In the genomic region with DNA sequence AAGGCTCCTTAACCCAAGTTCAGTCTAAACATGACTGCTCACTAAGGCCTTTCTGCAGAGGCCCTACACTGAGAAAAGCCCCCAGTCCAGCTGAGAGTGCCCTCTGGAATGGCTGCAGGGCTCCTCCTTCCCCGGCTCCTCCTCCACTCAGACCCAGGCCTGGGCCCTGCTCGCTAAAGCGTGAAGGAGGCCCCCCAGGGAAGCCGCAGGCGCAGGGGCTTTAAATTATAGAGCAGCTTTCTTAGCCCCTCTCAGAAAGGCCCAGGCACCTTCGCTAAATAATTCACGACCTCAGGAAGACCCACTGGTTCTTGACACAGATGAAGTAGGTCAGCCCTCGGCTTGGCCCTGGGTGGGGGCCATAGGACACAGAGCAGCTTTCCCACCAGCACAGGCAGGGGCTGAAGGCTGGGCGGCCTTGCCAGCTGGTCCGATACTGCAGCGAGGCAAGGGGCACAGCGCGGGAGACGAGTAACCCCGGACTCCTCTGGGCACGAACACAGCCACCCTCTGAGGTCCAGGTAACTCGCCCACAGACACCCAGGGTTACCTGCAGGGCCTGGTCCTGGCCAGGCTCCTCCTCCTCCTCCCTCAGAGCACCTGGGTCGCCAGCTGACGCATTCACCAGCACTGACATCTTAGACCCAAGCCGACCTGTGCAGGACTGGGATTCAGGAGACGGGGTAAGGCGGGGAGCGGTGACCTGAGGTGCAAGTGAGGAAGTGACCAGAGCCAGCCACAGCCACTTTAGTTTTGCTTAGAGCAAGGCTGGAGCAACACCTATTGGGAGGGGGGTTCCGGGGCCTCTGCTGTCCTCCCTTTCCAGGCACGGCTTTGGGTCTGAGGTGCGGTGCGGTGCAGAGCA, we compare ENCODE assay signal across 16 cellular contexts. TPM values are rescaled to one million over a fixed set of nuclear protein-coding genes. Genes with fewer than 3 reads are reported as not detected.
DNase-seq lines count a peak whose midpoint lies in the region; ATAC-seq, FAIRE-seq and TF ChIP-seq lines count a peak whose summit lies in the region.
"Had no signal": no experiment of that assay in that cellular context is flagged by ENCODE, and none has a peak within 500 bp of the region (broad histone marks: within the 10 kb centered on the region; RNA-seq: fewer than 3 reads in every experiment).

No MANE protein-coding gene starts in this region.

- no peak overlapping the region for H2BK12ac ChIP-seq in H9 (ENCODE audit: insufficient read length, low read depth, low read length)
- H2BK12ac ChIP-seq in H1 (ENCODE audit: low read depth, low read length): no peak overlapping the region

- H3K4me3 Mint-ChIP-seq in H9 (no peak overlapping the region), nephron progenitor cell (peak overlapping the region; percentile 13)
- H3K4me3 Mint-ChIP-seq: CD4-positive, alpha-beta memory T cell had no signal

- H2BK20ac ChIP-seq in H9 (ENCODE audit: low read depth, low read length, poor library complexity, severe bottlenecking) (no peak overlapping the region), H1 (ENCODE audit: low read length) (no peak overlapping the region)

- H4K91ac ChIP-seq in H9 (ENCODE audit: insufficient read length, low read depth, low read length) (no peak overlapping the region), H1 (replicated peaks; ENCODE audit: insufficient read length, low read length) (no peak overlapping the region)

- no peaks in the 10 kb centered on the region for H3K23me2 ChIP-seq in H9 (ENCODE audit: insufficient read length, low read depth, low read length, poor library complexity, severe bottlenecking)
- H3K23me2 ChIP-seq in H1 (ENCODE audit: low read depth, low read length): no peaks in the 10 kb centered on the region

- H4K5ac ChIP-seq in H9 (ENCODE audit: insufficient read length, low read depth, low read length): no peak overlapping the region
- H4K5ac ChIP-seq in H1 (ENCODE audit: insufficient read length, low read depth, low read length): no peak overlapping the region

- H3K27ac Mint-ChIP-seq in H9 (peak overlapping the region; percentile 48 to 85 (median 66); a peak in 2 of 7 replicates), nephron progenitor cell (peak overlapping the region; percentile 85)
- no peak overlapping the region for H3K27ac Mint-ChIP-seq in activated naive CD4-positive, alpha-beta T cell treated with anti-CD3 and anti-CD28 coated beads, Interleukin-2, amount 50 U/mL, for 72 hours

- peaks cover 2 to 53% (median 23%) of the 10 kb centered on the region in 4 experiments; a peak in 7 of 8 replicates for H3K36me3 ChIP-seq in H1 (ENCODE audit: control insufficient read depth in 2 of 4, insufficient read depth in 4 of 4, low read length in 3 of 4)
- no peaks in the 10 kb centered on the region for H3K36me3 ChIP-seq in thyroid gland

- CTCF ChIA-PET in H1 (lab: Charles Lee; ENCODE audit: partially characterized antibody): interaction anchor here (1.1 to 46.3 kb wide), 6 partner anchors 8 to 74 kb away, joined by 3 to 883 read pairs (median 8); no protein-coding TSS in a partner anchor

- H3K27ac ChIP-seq in H9 (ENCODE audit: insufficient read length, low read depth, low read length) (no peak overlapping the region), H1 (ENCODE audit: low read depth, low read length) (peak overlapping the region; percentile 4; the same call in 1 of the 2 replicates), thyroid gland (peak overlapping the region; percentile 43 to 66 (median 62))

- H3K56ac ChIP-seq in H9 (ENCODE audit: insufficient read length, low read depth, low read length) (no peak overlapping the region), H1 (replicated peaks; ENCODE audit: insufficient read length, low read depth, low read length) (no peak overlapping the region)

- intact Hi-C loops in thyroid gland (cut with DNase I): loop anchor here (10.0 kb wide), 1 partner anchor 156 kb away; no protein-coding TSS in a partner anchor

- H3K9me3 ChIP-seq in H9 (ENCODE audit: control insufficient read depth, low read depth, low read length): no peaks in the 10 kb centered on the region
- H3K9me3 ChIP-seq in H1 (ENCODE audit: insufficient read depth in 2 of 2, low read depth in 1 of 2, low read length in 1 of 2): no peaks in the 10 kb centered on the region
- no peaks in the 10 kb centered on the region for H3K9me3 ChIP-seq in thyroid gland

- no CpG with 5 or more reads among the region's 27 CpGs for WGBS in H9 (ENCODE audit: extremely low coverage, insufficient read length, low lambda C conversion rate)
- 94% methylated on average over 27 of the region's 27 CpGs; no CpG with 5 or more reads in 1 of the 2 experiments for WGBS in H1 (ENCODE audit: extremely low coverage in 1 of 2, insufficient coverage in 1 of 2, insufficient read length in 1 of 2, insufficient replicate concordance in 2 of 2, low coverage in 1 of 2, low lambda C conversion rate in 2 of 2, missing lambda C conversion rate in 1 of 2), 2 experiments
- 55 to 76% methylated on average over 16 to 21 of the region's 27 CpGs for WGBS in thyroid gland, 2 donors

- FAIRE-seq in H1 (lab: Jason Lieb, UNC): no peak
- FAIRE-seq: GM12878, K562 had no signal

- H3K4me1 ChIP-seq in H9 (ENCODE audit: insufficient read depth, low read length) (no peaks in the 10 kb centered on the region), H1 (replicated peaks in 1 of 4; ENCODE audit: control insufficient read depth in 3 of 4, insufficient read depth in 4 of 4, low read length in 3 of 4) (peaks cover 0 to 2% (median 0%) of the 10 kb centered on the region in 4 experiments; a peak in 2 of 7 replicates), thyroid gland (peaks cover 25 to 50% of the 10 kb centered on the region in 2 donors)

- TF ChIP-seq POLR2A in H1 (IDR thresholded peaks at IDR 0.05; ENCODE audit: control extremely low read depth in 1 of 2, low read depth in 2 of 2, low read length in 2 of 2) (0 out of 3 replicates have a peak, but pooled peaks of 1 of the 2 experiments have one; percentile 28), thyroid gland (IDR thresholded peaks at IDR 0.05) (no peak)

- H2AK5ac ChIP-seq in H9 (ENCODE audit: insufficient read length, low read length) (no peak overlapping the region), H1 (ENCODE audit: low read depth, low read length) (no peak overlapping the region)

- ATAC-seq in activated naive CD4-positive, alpha-beta T cell treated with anti-CD3 and anti-CD28 coated beads, Interleukin-2, amount 50 U/mL, for 72 hours: no peak
- ATAC-seq: GM12878, K562 had no signal

- no peak overlapping the region; the same call in 1 of the 2 replicates for H3K14ac ChIP-seq in H9 (ENCODE audit: insufficient read depth, low read length)
- H3K14ac ChIP-seq in H1 (ENCODE audit: insufficient read length): no peak overlapping the region

- H2BK5ac ChIP-seq in H9 (ENCODE audit: insufficient read length, low read length): no peak overlapping the region
- H2BK5ac ChIP-seq in H1 (ENCODE audit: low read depth, low read length): no peak overlapping the region; the same call in 1 of the 2 replicates

- DNase-seq in H9 (no peak), H1 (ENCODE audit: low read depth in 1 of 2, low spot score in 2 of 2) (no peak), nephron progenitor cell (peak; percentile 66), thyroid gland (peak; percentile 54 to 62), cerebellar nuclear complex (lab: John Stamatoyannopoulos, UW) (no peak)
- DNase-seq in activated naive CD4-positive, alpha-beta T cell treated with anti-CD3 and anti-CD28 coated beads, Interleukin-2, amount 50 U/mL, for 72 hours (ENCODE audit: low spot score in 2 of 2): no peak
- no peak for DNase-seq in NK-92 treated with Interleukin-12 subunit alpha and Interleukin-12 subunit beta, amount 100 ng/mL, for 24 hours (lab: John Stamatoyannopoulos, UW)
- DNase-seq: ACHN; CD4-positive, alpha-beta memory T cell; DMS79; NCI-H1436 treated with DMSO at 0.1 percent for 48 hours; NCI-H2081; NCI-H226; NCI-H526 treated with DMSO at 0.1 percent for 48 hours had no signal

- no peak overlapping the region for H3T11ph ChIP-seq in H9 (ENCODE audit: low read length)

- H3K27me3 Mint-ChIP-seq in H9 (ENCODE audit: low read depth) (no peaks in the 10 kb centered on the region; the same call in 1 of the 2 replicates), nephron progenitor cell (ENCODE audit: low read depth, poor library complexity) (peaks cover 4% of the 10 kb centered on the region)
- H3K27me3 Mint-ChIP-seq: CD4-positive, alpha-beta memory T cell had no signal

- H2BK15ac ChIP-seq in H9 (ENCODE audit: low read depth, low read length) (no peak overlapping the region), H1 (ENCODE audit: low read length) (no peak overlapping the region)

- H3K79me1 ChIP-seq in H9 (ENCODE audit: insufficient read depth, low read depth, low read length, poor library complexity, severe bottlenecking): peaks cover 3% of the 10 kb centered on the region
- H3K79me1 ChIP-seq in H1 (ENCODE audit: low read depth, low read length): peaks cover 8% of the 10 kb centered on the region

- H3K4me3 ChIP-seq in H1 (ENCODE audit: extremely low read depth in 1 of 4, insufficient read depth in 2 of 4, low read depth in 3 of 4, low read length in 4 of 4): no peak overlapping the region
- H3K4me3 ChIP-seq in thyroid gland (replicated peaks in 1 of 3): no peak overlapping the region
- H3K4me3 ChIP-seq: GM12878, K562 had no signal

- no peak for TF ChIP-seq CTCF in H9 (conservative IDR thresholded peaks at IDR 0.05)
- no peak for TF ChIP-seq CTCF in H1 (IDR thresholded peaks at IDR 0.05; ENCODE audit: control extremely low read depth in 1 of 3, insufficient read depth in 1 of 3, low read depth in 1 of 3, low read length in 3 of 3)
- no peak for TF ChIP-seq CTCF in nephron progenitor cell (IDR thresholded peaks at IDR 0.05)
- no peak for TF ChIP-seq CTCF in thyroid gland (IDR thresholded peaks at IDR 0.05)

- peaks cover 2% of the 10 kb centered on the region; the same call in 1 of the 2 replicates for H3K79me2 ChIP-seq in H9 (ENCODE audit: insufficient read depth, low read length)
- peaks cover 0 to 19% of the 10 kb centered on the region in 2 experiments; a peak in 2 of 4 replicates for H3K79me2 ChIP-seq in H1 (ENCODE audit: control insufficient read depth in 1 of 2, insufficient read depth in 2 of 2, low read length in 2 of 2)

- H3K4ac ChIP-seq in H9 (ENCODE audit: low read depth, low read length) (no peak overlapping the region), H1 (replicated peaks; ENCODE audit: insufficient read length, low read depth, low read length) (no peak overlapping the region)

- TF ChIP-seq RAD21 in H1 (IDR thresholded peaks at IDR 0.05 in 1 of 2, conservative IDR thresholded peaks at IDR 0.05 in 1 of 2; ENCODE audit: low read depth in 2 of 2, low read length in 2 of 2): no peak

- no peak overlapping the region for H2BK120ac ChIP-seq in H9 (ENCODE audit: low read depth, low read length, poor library complexity, severe bottlenecking)
- no peak overlapping the region for H2BK120ac ChIP-seq in H1 (replicated peaks; ENCODE audit: low read depth, low read length)

- H3K18ac ChIP-seq in H9 (ENCODE audit: insufficient read length, low read depth, low read length): no peak overlapping the region
- no peak overlapping the region for H3K18ac ChIP-seq in H1 (ENCODE audit: extremely low read depth, low read length)

- H3K36me3 Mint-ChIP-seq in H9 (ENCODE audit: insufficient read depth in 1 of 3, low read depth in 3 of 3): peaks cover 49 to 80% (median 50%) of the 10 kb centered on the region in 3 experiments
- peaks cover 9% of the 10 kb centered on the region for H3K36me3 Mint-ChIP-seq in nephron progenitor cell (ENCODE audit: low read depth)
- no peaks in the 10 kb centered on the region for H3K36me3 Mint-ChIP-seq in activated naive CD4-positive, alpha-beta T cell treated with anti-CD3 and anti-CD28 coated beads, Interleukin-2, amount 50 U/mL, for 72 hours
- H3K36me3 Mint-ChIP-seq: CD4-positive, alpha-beta memory T cell had no signal

- H4K8ac ChIP-seq in H9 (replicated peaks; ENCODE audit: insufficient read length, low read depth, low read length): no peak overlapping the region
- no peak overlapping the region for H4K8ac ChIP-seq in H1 (ENCODE audit: extremely low read depth, insufficient read depth, low read length)

- H3K23ac ChIP-seq in H9 (ENCODE audit: insufficient read length, low read depth, low read length) (no peak overlapping the region), H1 (ENCODE audit: insufficient read length) (no peak overlapping the region)

- H2AFZ ChIP-seq in H9 (ENCODE audit: low read length): no peak overlapping the region
- H2AFZ ChIP-seq in H1 (ENCODE audit: low read length): no peak overlapping the region

- H3K9me3 Mint-ChIP-seq in H9: no peaks in the 10 kb centered on the region; a peak in 1 of 5 replicates
- no peaks in the 10 kb centered on the region for H3K9me3 Mint-ChIP-seq in nephron progenitor cell
- H3K9me3 Mint-ChIP-seq in activated naive CD4-positive, alpha-beta T cell treated with anti-CD3 and anti-CD28 coated beads, Interleukin-2, amount 50 U/mL, for 72 hours: no peaks in the 10 kb centered on the region
- H3K9me3 Mint-ChIP-seq: CD4-positive, alpha-beta memory T cell had no signal

- H3K4me2 ChIP-seq in H9 (ENCODE audit: insufficient read depth, insufficient read length, low read length) (no peak overlapping the region), H1 (ENCODE audit: insufficient read depth in 1 of 2, low read depth in 2 of 2, low read length in 2 of 2) (no peak overlapping the region)

- peaks cover 0 to 4% of the 10 kb centered on the region in 2 experiments for H3K4me1 Mint-ChIP-seq in H9
- peaks cover 56% of the 10 kb centered on the region for H3K4me1 Mint-ChIP-seq in nephron progenitor cell
- H3K4me1 Mint-ChIP-seq: CD4-positive, alpha-beta memory T cell had no signal

- POLR2A ChIA-PET in H1 (lab: Charles Lee; ENCODE audit: partially characterized antibody): interaction anchor here (1.1 to 59.2 kb wide), 9 partner anchors 10 to 102 kb away, joined by 3 to 1192 read pairs (median 5); a partner anchor contains a TSS

- no peak overlapping the region for H3K9ac ChIP-seq in H9 (ENCODE audit: extremely low read depth, insufficient read length, low read length)
- H3K9ac ChIP-seq in H1 (replicated peaks in 1 of 4; ENCODE audit: extremely low read depth in 1 of 4, low read depth in 3 of 4, low read length in 3 of 4): no peak overlapping the region

- H3K27me3 ChIP-seq in H9 (ENCODE audit: insufficient read depth, low read length) (no peaks in the 10 kb centered on the region), H1 (replicated peaks in 1 of 4; ENCODE audit: control insufficient read depth in 3 of 4, extremely low read depth in 1 of 4, insufficient read depth in 3 of 4, low read length in 3 of 4) (no peaks in the 10 kb centered on the region), thyroid gland (no peaks in the 10 kb centered on the region)

- H4K20me1 ChIP-seq in H9 (ENCODE audit: control insufficient read depth, insufficient read depth, insufficient read length) (no peaks in the 10 kb centered on the region), H1 (replicated peaks in 1 of 2; ENCODE audit: control insufficient read depth in 1 of 2, insufficient read depth in 2 of 2, low read length in 2 of 2) (peaks cover 6 to 8% of the 10 kb centered on the region in 2 experiments)

- no peak for TF ChIP-seq EP300 in H1 (IDR thresholded peaks at IDR 0.05; ENCODE audit: borderline replicate concordance in 1 of 2, low read depth in 2 of 2, low read length in 2 of 2)

RNA-seq across cellular contexts. Expression of a gene that starts 36.9 kb away (rescaled TPM):
- total RNA-seq in H9 (2021) (181 and 185 TPM in 2 replicates), thyroid gland (1 to 10 TPM; 2.6 to 3.5 (median 3.1) TPM)
- 238 and 243 TPM in 2 replicates for total RNA-seq in H1 (2021; fragmentation: NEBNext Ultra II Directional; extraction: Animal tissue kit (Norgen Biotek cat#: 25700))
- polyA plus RNA-seq in H1 (2011; rRNA removed): 55.8 and 104 TPM in 2 replicates
- polyA plus RNA-seq in H1 (2011; cell fraction: cytosol; rRNA removed): 31.2 TPM
- polyA plus RNA-seq in H1 (2011; cell fraction: nucleus; rRNA removed): 88.9 TPM
- 145 to 173 TPM (median 167 TPM) in 4 replicates for polyA plus RNA-seq in H1 (2012, experiment 1 of 2)
- 212 TPM for polyA plus RNA-seq in H1 (2012, experiment 2 of 2)
- polyA plus RNA-seq in H1 (2013, experiment 1 of 2): 218 TPM
- 220 TPM for polyA plus RNA-seq in H1 (2013, experiment 2 of 2)
- polyA minus RNA-seq in H1 (2011; rRNA and poly(A)+ RNA removed): 28.4 and 38.8 TPM in 2 replicates
- 90.8 TPM for polyA minus RNA-seq in H1 (2011; cell fraction: cytosol; rRNA and poly(A)+ RNA removed)
- polyA minus RNA-seq in H1 (2011; cell fraction: nucleus; rRNA and poly(A)+ RNA removed): 44.7 TPM
- not detected for total RNA-seq in activated naive CD4-positive, alpha-beta T cell treated with anti-CD3 and anti-CD28 coated beads, Interleukin-2, amount 50 U/mL, for 72 hours
- total RNA-seq: CD4-positive, alpha-beta memory T cell had no signal
- polyA plus RNA-seq: CD4-positive, alpha-beta memory T cell had no signal

Comparison
In these comparisons a context has a peak if more than half of its experiments do, and no peak if none do; other contexts are left out.
1. DNase-seq: peak in nephron progenitor cell (single experiment) and thyroid gland (2 of 2); none in H9 (single experiment), H1 (0 of 2), cerebellar nuclear complex (0 of 2), activated naive CD4-positive, alpha-beta T cell treated with anti-CD3 and anti-CD28 coated beads, Interleukin-2, amount 50 U/mL, for 72 hours (0 of 2) and NK-92 treated with Interleukin-12 subunit alpha and Interleukin-12 subunit beta, amount 100 ng/mL, for 24 hours (single experiment).
2. H3K27ac Mint-ChIP-seq: peak in H9 (3 of 3) and nephron progenitor cell (single experiment); none in activated naive CD4-positive, alpha-beta T cell treated with anti-CD3 and anti-CD28 coated beads, Interleukin-2, amount 50 U/mL, for 72 hours (0 of 2).
3. RNA of a gene that starts 36.9 kb away (total RNA-seq): 238 to 243 TPM in H1 and 181 to 185 TPM in H9; 2.6 to 3.5 TPM in thyroid gland and not detected in activated naive CD4-positive, alpha-beta T cell treated with anti-CD3 and anti-CD28 coated beads, Interleukin-2, amount 50 U/mL, for 72 hours; every median in the first group is over 10 times any median in the second.